In the genomic region with DNA sequence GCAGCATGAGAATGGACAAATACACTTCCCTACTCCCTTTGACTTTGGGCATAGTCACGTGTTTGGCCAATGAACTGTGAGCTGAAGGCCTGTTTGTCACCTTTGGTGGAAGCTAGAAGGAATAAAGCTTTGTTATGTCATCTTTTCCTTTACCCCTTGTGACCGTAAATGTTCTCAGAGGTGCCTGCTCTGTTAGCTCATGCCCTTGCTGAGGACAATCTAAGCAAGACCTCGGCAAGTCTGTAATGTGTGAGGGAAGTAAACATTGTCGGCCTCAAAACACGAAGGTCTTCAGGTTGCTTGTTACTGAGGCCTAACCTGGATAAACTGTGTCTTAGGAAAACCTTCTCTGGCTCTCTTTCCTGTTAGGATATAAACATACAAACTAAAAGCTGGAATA, we compare ENCODE assay signal across 31 cellular contexts.
"Had no signal": no experiment of that assay in that cellular context is flagged by ENCODE, and none has a peak within 500 bp of the region (broad histone marks: within the 10 kb centered on the region; RNA-seq: fewer than 3 reads in every experiment).

No MANE protein-coding gene starts in this region.

- H3K9me3 ChIP-seq: ascending aorta, lower lobe of right lung, thyroid gland, upper lobe of right lung had no signal

- H3K4me1 ChIP-seq: ascending aorta, gastroesophageal sphincter, heart right ventricle, lower lobe of right lung, thyroid gland, upper lobe of right lung had no signal

- H3K27me3 ChIP-seq: ascending aorta, brain microvascular endothelial cell, dorsolateral prefrontal cortex, gastroesophageal sphincter, heart right ventricle, thyroid gland, upper lobe of right lung had no signal

- DNase-seq: activated CD4-positive, alpha-beta memory T cell treated with anti-CD3 and anti-CD28 coated beads for 36 hours; activated CD4-positive, alpha-beta T cell treated with anti-CD3 and anti-CD28 coated beads, Interleukin-2, amount 10 ng/mL, durations not matched to agents 24 days and 14 days; activated CD4-positive, CD25-positive, alpha-beta regulatory T cell treated with anti-CD3 and anti-CD28 coated beads, Interleukin-2, amount 50 U/mL, for 72 hours; activated CD8-positive, alpha-beta memory T cell treated with anti-CD3 and anti-CD28 coated beads, Interleukin-2, amount 50 U/mL, for 4 hours; activated gamma-delta T cell; activated naive CD4-positive, alpha-beta T cell treated with anti-CD3 and anti-CD28 coated beads, Interleukin-2, amount 10 ng/mL, durations not matched to agents 7 days and 5 days; activated naive CD8-positive, alpha-beta T cell treated with anti-CD3 and anti-CD28 coated beads, Interleukin-2, amount 10 ng/mL, durations not matched to agents 7 days and 5 days; activated T-cell treated with anti-CD3 and anti-CD28 coated beads, Interleukin-2, amount 50 U/mL, for 1 hour; dorsolateral prefrontal cortex; effector memory CD4-positive, alpha-beta T cell; heart right ventricle; kidney glomerular epithelial cell; mesenchymal stem cell; natural killer cell; stimulated activated CD4-positive, alpha-beta T cell treated with anti-CD3 and anti-CD28 coated beads, Interleukin-12 subunit alpha, Interleukin-12 subunit beta, amount 100 ng/mL, for 4 hours; stimulated activated CD4-positive, alpha-beta T cell treated with anti-CD3 and anti-CD28 coated beads, Interleukin-4, amount 100 ng/mL, for 1 hour; substantia nigra; T-helper 1 cell; WERI-Rb-1 had no signal

- H3K4me3 Mint-ChIP-seq: activated CD4-positive, alpha-beta memory T cell treated with anti-CD3 and anti-CD28 coated beads for 36 hours; activated CD4-positive, alpha-beta T cell treated with anti-CD3 and anti-CD28 coated beads, Interleukin-2, amount 10 ng/mL, durations not matched to agents 24 days and 14 days; activated naive CD4-positive, alpha-beta T cell treated with anti-CD3 and anti-CD28 coated beads, Interleukin-2, amount 10 ng/mL, durations not matched to agents 7 days and 5 days; activated naive CD8-positive, alpha-beta T cell treated with anti-CD3 and anti-CD28 coated beads, Interleukin-2, amount 10 ng/mL, durations not matched to agents 7 days and 5 days; natural killer cell; stimulated activated effector memory CD8-positive, alpha-beta T cell treated with anti-CD3 and anti-CD28 coated beads, Interleukin-12 subunit alpha, Interleukin-12 subunit beta, amount 100 ng/mL, for 72 hours; stimulated activated naive CD8-positive, alpha-beta T cell treated with anti-CD3 and anti-CD28 coated beads, Interleukin-15, Interleukin-2, amounts not matched to agents 100 ng/mL and 50 ng/mL, for 24 hours had no signal

- H3K27ac Mint-ChIP-seq: activated CD4-positive, alpha-beta memory T cell treated with anti-CD3 and anti-CD28 coated beads for 36 hours; activated CD4-positive, alpha-beta T cell treated with anti-CD3 and anti-CD28 coated beads, Interleukin-2, amount 10 ng/mL, durations not matched to agents 24 days and 14 days; activated naive CD4-positive, alpha-beta T cell treated with anti-CD3 and anti-CD28 coated beads, Interleukin-2, amount 10 ng/mL, durations not matched to agents 7 days and 5 days; activated naive CD8-positive, alpha-beta T cell treated with anti-CD3 and anti-CD28 coated beads, Interleukin-2, amount 10 ng/mL, durations not matched to agents 7 days and 5 days; natural killer cell; stimulated activated effector memory CD8-positive, alpha-beta T cell treated with anti-CD3 and anti-CD28 coated beads, Interleukin-12 subunit alpha, Interleukin-12 subunit beta, amount 100 ng/mL, for 72 hours; stimulated activated naive CD8-positive, alpha-beta T cell treated with anti-CD3 and anti-CD28 coated beads, Interleukin-15, Interleukin-2, amounts not matched to agents 100 ng/mL and 50 ng/mL, for 24 hours had no signal

- H3K27me3 Mint-ChIP-seq: activated CD4-positive, alpha-beta memory T cell treated with anti-CD3 and anti-CD28 coated beads for 36 hours; activated CD4-positive, alpha-beta T cell treated with anti-CD3 and anti-CD28 coated beads, Interleukin-2, amount 10 ng/mL, durations not matched to agents 24 days and 14 days; activated naive CD4-positive, alpha-beta T cell treated with anti-CD3 and anti-CD28 coated beads, Interleukin-2, amount 10 ng/mL, durations not matched to agents 7 days and 5 days; activated naive CD8-positive, alpha-beta T cell treated with anti-CD3 and anti-CD28 coated beads, Interleukin-2, amount 10 ng/mL, durations not matched to agents 7 days and 5 days; stimulated activated naive CD8-positive, alpha-beta T cell treated with anti-CD3 and anti-CD28 coated beads, Interleukin-15, Interleukin-2, amounts not matched to agents 100 ng/mL and 50 ng/mL, for 24 hours had no signal

- ATAC-seq: gastroesophageal sphincter; heart right ventricle; left lobe of liver; natural killer cell; sciatic nerve; stimulated activated effector memory CD8-positive, alpha-beta T cell treated with anti-CD3 and anti-CD28 coated beads, Interleukin-12 subunit alpha, Interleukin-12 subunit beta, amount 100 ng/mL, for 72 hours had no signal

- H3K4me3 ChIP-seq: ascending aorta, coronary artery, dorsolateral prefrontal cortex, gastroesophageal sphincter, heart right ventricle, lower lobe of right lung, skin epidermis, thyroid gland, upper lobe of right lung had no signal

- H3K36me3 Mint-ChIP-seq: activated CD4-positive, alpha-beta memory T cell treated with anti-CD3 and anti-CD28 coated beads for 36 hours; activated naive CD4-positive, alpha-beta T cell treated with anti-CD3 and anti-CD28 coated beads, Interleukin-2, amount 10 ng/mL, durations not matched to agents 7 days and 5 days; activated naive CD8-positive, alpha-beta T cell treated with anti-CD3 and anti-CD28 coated beads, Interleukin-2, amount 10 ng/mL, durations not matched to agents 7 days and 5 days; natural killer cell; stimulated activated effector memory CD8-positive, alpha-beta T cell treated with anti-CD3 and anti-CD28 coated beads, Interleukin-12 subunit alpha, Interleukin-12 subunit beta, amount 100 ng/mL, for 72 hours had no signal

- H3K27ac ChIP-seq: ascending aorta, brain microvascular endothelial cell, coronary artery, dorsolateral prefrontal cortex, gastroesophageal sphincter, heart right ventricle, lower lobe of right lung, skin epidermis, thyroid gland, WERI-Rb-1 had no signal

- H3K4me1 Mint-ChIP-seq: activated CD4-positive, alpha-beta T cell treated with anti-CD3 and anti-CD28 coated beads, Interleukin-2, amount 10 ng/mL, durations not matched to agents 24 days and 14 days; activated naive CD4-positive, alpha-beta T cell treated with anti-CD3 and anti-CD28 coated beads, Interleukin-2, amount 10 ng/mL, durations not matched to agents 7 days and 5 days; activated naive CD8-positive, alpha-beta T cell treated with anti-CD3 and anti-CD28 coated beads, Interleukin-2, amount 10 ng/mL, durations not matched to agents 7 days and 5 days; stimulated activated effector memory CD8-positive, alpha-beta T cell treated with anti-CD3 and anti-CD28 coated beads, Interleukin-12 subunit alpha, Interleukin-12 subunit beta, amount 100 ng/mL, for 72 hours had no signal

- H3K36me3 ChIP-seq: ascending aorta, brain microvascular endothelial cell, gastroesophageal sphincter, heart right ventricle, lower lobe of right lung, thyroid gland, upper lobe of right lung, WERI-Rb-1 had no signal
